In genomic region chr5:53069626-53070025, GRCh38 we compare ENCODE assay signal across 9 cellular contexts.
DNase-seq lines count a peak whose midpoint lies in the region; ATAC-seq lines count a peak whose summit lies in the region.
"Had no signal": no experiment of that assay in that cellular context is flagged by ENCODE, and none has a peak within 500 bp of the region (broad histone marks: within the 10 kb centered on the region; RNA-seq: fewer than 3 reads in every experiment).

No MANE protein-coding gene starts in this region.

- peak; percentile 95 to 98 for ATAC-seq in activated CD4-positive, CD25-positive, alpha-beta regulatory T cell treated with anti-CD3 and anti-CD28 coated beads, Interleukin-2, amount 50 U/mL, for 24 hours
- no peak for ATAC-seq in HG02870 (IDR thresholded peaks at IDR 0.05; ENCODE audit: unreplicated experiment)
- no peak for ATAC-seq in GM21723 (IDR thresholded peaks at IDR 0.05; ENCODE audit: unreplicated experiment)
- no peak for ATAC-seq in GM19455 (IDR thresholded peaks at IDR 0.05; ENCODE audit: unreplicated experiment)

- DNase-seq in GM04503 (ENCODE audit: low read depth) (peak; percentile 77), brain pericyte (ENCODE audit: low read depth, low spot score) (peak; percentile 39), iPS-NIHi11 (ENCODE audit: low spot score) (no peak)
- peak; percentile 51 for DNase-seq in stimulated activated CD4-positive, alpha-beta T cell treated with anti-CD3 and anti-CD28 coated beads, Interleukin-2, amount 100 ng/mL, for 4 hours (ENCODE audit: low read depth)
- DNase-seq: trophoblast cell had no signal

Comparison
In these comparisons a context has a peak if more than half of its experiments do, and no peak if none do; other contexts are left out.
1. ATAC-seq: peak in activated CD4-positive, CD25-positive, alpha-beta regulatory T cell treated with anti-CD3 and anti-CD28 coated beads, Interleukin-2, amount 50 U/mL, for 24 hours (2 of 2); none in HG02870 (single experiment), GM21723 (single experiment) and GM19455 (single experiment).